ENCODE assay signal across 1 cellular context in genomic region chr1:221187174-221187573, GRCh38.
TF ChIP-seq lines count a peak whose summit lies in the region.

No MANE protein-coding gene starts in this region.

TF ChIP-seq in GM12878, 131 proteins besides CTCF, POLR2A, EP300 and RAD21 (continued from another document):
- TF ChIP-seq IKZF2 (IDR thresholded peaks at IDR 0.05): 0 out of 4 replicates have a peak, but pooled peaks of 1 of the 2 experiments have one; percentile 22
